1 cellular context compared by ENCODE assay signal in the genomic region with DNA sequence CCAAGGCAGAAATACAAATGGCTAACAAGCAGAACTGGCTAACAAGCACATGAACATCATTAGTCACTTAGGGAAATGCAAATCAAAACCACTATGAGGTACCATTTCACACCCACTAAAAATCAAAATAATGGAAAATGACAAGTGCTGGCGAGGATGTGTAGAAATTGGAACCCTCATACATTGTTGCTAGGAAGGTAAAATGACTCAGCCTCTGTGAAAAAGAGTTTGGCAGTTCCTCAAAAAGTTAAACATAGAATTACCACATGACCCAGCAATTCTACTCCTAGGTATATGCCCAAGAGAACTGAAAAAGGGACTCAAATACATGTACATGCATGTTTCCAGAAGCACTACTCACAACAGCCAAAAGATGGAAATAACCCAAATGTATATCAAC.
TF ChIP-seq lines count a peak whose summit lies in the region.

No MANE protein-coding gene starts in this region.

TF ChIP-seq in GM12878, 131 proteins besides CTCF, POLR2A, EP300 and RAD21 (continued from another document):
- TF ChIP-seq, protein P1, sequence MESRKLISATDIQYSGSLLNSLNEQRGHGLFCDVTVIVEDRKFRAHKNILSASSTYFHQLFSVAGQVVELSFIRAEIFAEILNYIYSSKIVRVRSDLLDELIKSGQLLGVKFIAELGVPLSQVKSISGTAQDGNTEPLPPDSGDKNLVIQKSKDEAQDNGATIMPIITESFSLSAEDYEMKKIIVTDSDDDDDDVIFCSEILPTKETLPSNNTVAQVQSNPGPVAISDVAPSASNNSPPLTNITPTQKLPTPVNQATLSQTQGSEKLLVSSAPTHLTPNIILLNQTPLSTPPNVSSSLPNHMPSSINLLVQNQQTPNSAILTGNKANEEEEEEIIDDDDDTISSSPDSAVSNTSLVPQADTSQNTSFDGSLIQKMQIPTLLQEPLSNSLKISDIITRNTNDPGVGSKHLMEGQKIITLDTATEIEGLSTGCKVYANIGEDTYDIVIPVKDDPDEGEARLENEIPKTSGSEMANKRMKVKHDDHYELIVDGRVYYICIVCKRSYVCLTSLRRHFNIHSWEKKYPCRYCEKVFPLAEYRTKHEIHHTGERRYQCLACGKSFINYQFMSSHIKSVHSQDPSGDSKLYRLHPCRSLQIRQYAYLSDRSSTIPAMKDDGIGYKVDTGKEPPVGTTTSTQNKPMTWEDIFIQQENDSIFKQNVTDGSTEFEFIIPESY (IDR thresholded peaks at IDR 0.05), result no peak
- no peak for TF ChIP-seq SREBF2 (IDR thresholded peaks at IDR 0.05; ENCODE audit: low read length)
- no peak for TF ChIP-seq TCF3 (IDR thresholded peaks at IDR 0.05; ENCODE audit: borderline replicate concordance, insufficient read depth, low read depth, low read length)
- no peak for TF ChIP-seq FOXK2 (IDR thresholded peaks at IDR 0.05)
- no peak for TF ChIP-seq SMC3 (IDR thresholded peaks at IDR 0.05; ENCODE audit: borderline replicate concordance, low read length)
- no peak for TF ChIP-seq MYB (IDR thresholded peaks at IDR 0.05; ENCODE audit: borderline replicate concordance, low read depth, low read length)
- TF ChIP-seq MEF2A (IDR thresholded peaks at IDR 0.05; ENCODE audit: insufficient read depth, low read depth, low read length), result 0 out of 2 replicates have a peak, but pooled peaks have one; percentile 7
- TF ChIP-seq SRF (IDR thresholded peaks at IDR 0.05; ENCODE audit: low read depth in 2 of 2, low read length in 2 of 2), result no peak
- no peak for TF ChIP-seq CBFB (IDR thresholded peaks at IDR 0.05; ENCODE audit: low read depth)
- TF ChIP-seq CHD1 (IDR thresholded peaks at IDR 0.05; ENCODE audit: low read depth, low read length), result no peak
- TF ChIP-seq, protein P2, sequence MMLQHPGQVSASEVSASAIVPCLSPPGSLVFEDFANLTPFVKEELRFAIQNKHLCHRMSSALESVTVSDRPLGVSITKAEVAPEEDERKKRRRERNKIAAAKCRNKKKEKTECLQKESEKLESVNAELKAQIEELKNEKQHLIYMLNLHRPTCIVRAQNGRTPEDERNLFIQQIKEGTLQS (IDR thresholded peaks at IDR 0.05; ENCODE audit: borderline replicate concordance, extremely low read depth, low read depth, low read length), result no peak
- no peak for TF ChIP-seq EZH2 (IDR thresholded peaks at IDR 0.05; ENCODE audit: borderline replicate concordance, control insufficient read depth, low read depth, low read length)
- no peak for TF ChIP-seq CHD2 (IDR thresholded peaks at IDR 0.05; ENCODE audit: borderline replicate concordance, low read depth, low read length)
- TF ChIP-seq, protein P3, sequence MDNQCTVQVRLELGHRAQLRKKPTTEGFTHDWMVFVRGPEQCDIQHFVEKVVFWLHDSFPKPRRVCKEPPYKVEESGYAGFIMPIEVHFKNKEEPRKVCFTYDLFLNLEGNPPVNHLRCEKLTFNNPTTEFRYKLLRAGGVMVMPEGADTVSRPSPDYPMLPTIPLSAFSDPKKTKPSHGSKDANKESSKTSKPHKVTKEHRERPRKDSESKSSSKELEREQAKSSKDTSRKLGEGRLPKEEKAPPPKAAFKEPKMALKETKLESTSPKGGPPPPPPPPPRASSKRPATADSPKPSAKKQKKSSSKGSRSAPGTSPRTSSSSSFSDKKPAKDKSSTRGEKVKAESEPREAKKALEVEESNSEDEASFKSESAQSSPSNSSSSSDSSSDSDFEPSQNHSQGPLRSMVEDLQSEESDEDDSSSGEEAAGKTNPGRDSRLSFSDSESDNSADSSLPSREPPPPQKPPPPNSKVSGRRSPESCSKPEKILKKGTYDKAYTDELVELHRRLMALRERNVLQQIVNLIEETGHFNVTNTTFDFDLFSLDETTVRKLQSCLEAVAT (IDR thresholded peaks at IDR 0.05), result peak; percentile 80
- TF ChIP-seq, protein P4, sequence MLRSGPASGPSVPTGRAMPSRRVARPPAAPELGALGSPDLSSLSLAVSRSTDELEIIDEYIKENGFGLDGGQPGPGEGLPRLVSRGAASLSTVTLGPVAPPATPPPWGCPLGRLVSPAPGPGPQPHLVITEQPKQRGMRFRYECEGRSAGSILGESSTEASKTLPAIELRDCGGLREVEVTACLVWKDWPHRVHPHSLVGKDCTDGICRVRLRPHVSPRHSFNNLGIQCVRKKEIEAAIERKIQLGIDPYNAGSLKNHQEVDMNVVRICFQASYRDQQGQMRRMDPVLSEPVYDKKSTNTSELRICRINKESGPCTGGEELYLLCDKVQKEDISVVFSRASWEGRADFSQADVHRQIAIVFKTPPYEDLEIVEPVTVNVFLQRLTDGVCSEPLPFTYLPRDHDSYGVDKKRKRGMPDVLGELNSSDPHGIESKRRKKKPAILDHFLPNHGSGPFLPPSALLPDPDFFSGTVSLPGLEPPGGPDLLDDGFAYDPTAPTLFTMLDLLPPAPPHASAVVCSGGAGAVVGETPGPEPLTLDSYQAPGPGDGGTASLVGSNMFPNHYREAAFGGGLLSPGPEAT (IDR thresholded peaks at IDR 0.05; ENCODE audit: low read depth), result peak; percentile 90
- TF ChIP-seq, protein P5, sequence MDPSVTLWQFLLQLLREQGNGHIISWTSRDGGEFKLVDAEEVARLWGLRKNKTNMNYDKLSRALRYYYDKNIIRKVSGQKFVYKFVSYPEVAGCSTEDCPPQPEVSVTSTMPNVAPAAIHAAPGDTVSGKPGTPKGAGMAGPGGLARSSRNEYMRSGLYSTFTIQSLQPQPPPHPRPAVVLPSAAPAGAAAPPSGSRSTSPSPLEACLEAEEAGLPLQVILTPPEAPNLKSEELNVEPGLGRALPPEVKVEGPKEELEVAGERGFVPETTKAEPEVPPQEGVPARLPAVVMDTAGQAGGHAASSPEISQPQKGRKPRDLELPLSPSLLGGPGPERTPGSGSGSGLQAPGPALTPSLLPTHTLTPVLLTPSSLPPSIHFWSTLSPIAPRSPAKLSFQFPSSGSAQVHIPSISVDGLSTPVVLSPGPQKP (IDR thresholded peaks at IDR 0.05; ENCODE audit: low read depth, low read length), result no peak
- TF ChIP-seq BACH1 (IDR thresholded peaks at IDR 0.05; ENCODE audit: borderline replicate concordance), result peak; percentile 85; the same call in 1 of the 2 replicates
- no peak for TF ChIP-seq ETV6 (conservative IDR thresholded peaks at IDR 0.05 in 1 of 2, IDR thresholded peaks at IDR 0.05 in 1 of 2; ENCODE audit: borderline replicate concordance in 1 of 2, low read depth in 1 of 2)
- no peak for TF ChIP-seq YY1 (IDR thresholded peaks at IDR 0.05; ENCODE audit: low read depth, low read length)
